Comparison of ENCODE assay signal across 2 cellular contexts in genomic region chr3:167426962-167427361, GRCh38. TPM values are rescaled to one million over a fixed set of nuclear protein-coding genes. Genes with fewer than 3 reads are reported as not detected.
"Had no signal": no experiment of that assay in that cellular context is flagged by ENCODE, and none has a peak within 500 bp of the region (broad histone marks: within the 10 kb centered on the region; RNA-seq: fewer than 3 reads in every experiment).

No MANE protein-coding gene starts in this region.

RNA-seq across cellular contexts. Expression of gene ZBBX, which starts 46.9 kb away (rescaled TPM):
- polyA plus RNA-seq: stomach, urinary bladder had no signal
